19 cellular contexts compared by ENCODE assay signal in the genomic region with DNA sequence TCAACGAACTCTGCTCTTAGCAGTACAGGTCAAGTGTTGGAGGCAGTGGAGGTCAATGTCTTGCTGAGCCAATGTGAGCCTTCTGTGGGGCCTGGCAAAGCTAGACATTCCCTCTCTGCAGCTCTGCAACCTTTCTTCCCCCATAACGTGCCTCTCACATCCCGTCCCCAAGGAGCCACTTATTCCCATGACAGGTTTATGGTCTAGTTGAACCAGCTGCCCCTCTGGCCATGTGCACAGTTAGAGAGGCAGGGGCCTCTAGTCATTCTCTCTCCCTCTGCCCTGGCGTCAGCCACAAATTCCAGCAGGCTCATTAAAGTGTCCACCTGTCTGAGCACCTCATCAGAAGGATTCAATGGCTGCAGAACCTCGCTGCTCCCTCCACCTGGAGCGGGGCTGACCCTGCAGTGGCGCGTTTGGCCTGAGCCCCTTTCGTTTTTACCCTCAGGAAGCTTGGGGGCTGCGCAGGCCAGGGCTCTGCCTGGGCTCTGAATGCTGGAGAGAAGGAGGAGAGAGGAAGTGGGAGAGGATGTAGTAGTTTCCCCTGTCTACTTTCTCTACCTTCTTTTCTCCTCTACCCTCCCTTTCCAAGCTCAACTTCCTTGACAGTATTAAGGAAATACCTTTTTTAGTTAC.
DNase-seq lines count a peak whose midpoint lies in the region; ATAC-seq and TF ChIP-seq lines count a peak whose summit lies in the region.
"Had no signal": no experiment of that assay in that cellular context is flagged by ENCODE, and none has a peak within 500 bp of the region (broad histone marks: within the 10 kb centered on the region; RNA-seq: fewer than 3 reads in every experiment).

No MANE protein-coding gene starts in this region.

- CTCF ChIA-PET in activated CD8-positive, alpha-beta T cell treated with anti-CD3 and anti-CD28 coated beads, Interleukin-2, amount 10 ng/mL, durations not matched to agents 7 days and 5 days (lab: Charles Lee), result no interaction called here

- no peaks in the 10 kb centered on the region for H3K4me1 Mint-ChIP-seq in activated CD8-positive, alpha-beta T cell treated with anti-CD3 and anti-CD28 coated beads, Interleukin-2, amount 10 ng/mL, durations not matched to agents 7 days and 5 days (ENCODE audit: low read depth)

- H3K27me3 Mint-ChIP-seq in activated CD8-positive, alpha-beta T cell treated with anti-CD3 and anti-CD28 coated beads, Interleukin-2, amount 10 ng/mL, durations not matched to agents 7 days and 5 days (ENCODE audit: low read depth), result peaks cover 3% of the 10 kb centered on the region

- no peak for TF ChIP-seq CTCF in coronary artery (IDR thresholded peaks at IDR 0.05)

- H3K27ac Mint-ChIP-seq in activated CD8-positive, alpha-beta T cell treated with anti-CD3 and anti-CD28 coated beads, Interleukin-2, amount 10 ng/mL, durations not matched to agents 7 days and 5 days, result no peak overlapping the region
- H3K27ac Mint-ChIP-seq: CD4-positive, alpha-beta T cell; T-helper 2 cell treated with Interferon-gamma antibody and Interleukin-4, amounts not matched to agents 5 μg/mL and 100 μg/mL, for 36 hours had no signal

- intact Hi-C loops in posterior vena cava (cut with DNase I), result no loop called here

- H3K4me3 ChIP-seq in coronary artery, result no peak overlapping the region
- H3K4me3 ChIP-seq: SJCRH30 had no signal

- ATAC-seq in GM18873 (IDR thresholded peaks at IDR 0.05; ENCODE audit: low FRiP score, unreplicated experiment), result no peak
- ATAC-seq in activated CD8-positive, alpha-beta T cell treated with anti-CD3 and anti-CD28 coated beads, Interleukin-2, amount 10 ng/mL, durations not matched to agents 7 days and 5 days, result no peak
- ATAC-seq: PC-3 had no signal

- H3K4me3 Mint-ChIP-seq in activated CD8-positive, alpha-beta T cell treated with anti-CD3 and anti-CD28 coated beads, Interleukin-2, amount 10 ng/mL, durations not matched to agents 7 days and 5 days, result no peak overlapping the region
- H3K4me3 Mint-ChIP-seq: CD4-positive, alpha-beta T cell; T-helper 2 cell treated with Interferon-gamma antibody and Interleukin-4, amounts not matched to agents 5 μg/mL and 100 μg/mL, for 36 hours had no signal

- no peak overlapping the region for H3K27ac ChIP-seq in coronary artery
- H3K27ac ChIP-seq: RWPE1, SJCRH30 had no signal

- POLR2A ChIA-PET in activated CD8-positive, alpha-beta T cell treated with anti-CD3 and anti-CD28 coated beads, Interleukin-2, amount 10 ng/mL, durations not matched to agents 7 days and 5 days (lab: Charles Lee), result no interaction called here

- H3K9me3 Mint-ChIP-seq in activated CD8-positive, alpha-beta T cell treated with anti-CD3 and anti-CD28 coated beads, Interleukin-2, amount 10 ng/mL, durations not matched to agents 7 days and 5 days (ENCODE audit: insufficient read depth), result no peaks in the 10 kb centered on the region
- H3K9me3 Mint-ChIP-seq: CD4-positive, alpha-beta T cell; T-helper 2 cell treated with Interferon-gamma antibody and Interleukin-4, amounts not matched to agents 5 μg/mL and 100 μg/mL, for 36 hours had no signal

- H3K36me3 Mint-ChIP-seq in activated CD8-positive, alpha-beta T cell treated with anti-CD3 and anti-CD28 coated beads, Interleukin-2, amount 10 ng/mL, durations not matched to agents 7 days and 5 days (ENCODE audit: low read depth), result no peaks in the 10 kb centered on the region

- DNase-seq in ELF-1 (ENCODE audit: low read depth, low spot score) (peak; percentile 43), NCI-H187 (lab: John Stamatoyannopoulos, UW) (peak; percentile 58 to 81), coronary artery (ENCODE audit: low spot score) (peak; percentile 57), posterior vena cava (ENCODE audit: low spot score) (peak; percentile 56), NCI-H1417 treated with DMSO at 0.1 percent for 48 hours (lab: John Stamatoyannopoulos, UW) (no peak), activated gamma-delta T cell (lab: John Stamatoyannopoulos, UW) (no peak)
- DNase-seq in activated CD8-positive, alpha-beta T cell treated with anti-CD3 and anti-CD28 coated beads, Interleukin-2, amount 10 ng/mL, durations not matched to agents 7 days and 5 days, result no peak
- DNase-seq: CD4-positive, alpha-beta T cell; IMR-90; Kasumi-1; MM.1S; NCI-H2081 treated with DMSO at 0.1 percent for 48 hours; NCI-H345; NCI-H774; PC-3; SJCRH30 had no signal

Comparison
In these comparisons a context has a peak if more than half of its experiments do, and no peak if none do; other contexts are left out.
1. DNase-seq: peak in ELF-1 (single experiment), NCI-H187 (2 of 2), coronary artery (single experiment) and posterior vena cava (single experiment); none in NCI-H1417 treated with DMSO at 0.1 percent for 48 hours (single experiment), activated gamma-delta T cell (single experiment) and activated CD8-positive, alpha-beta T cell treated with anti-CD3 and anti-CD28 coated beads, Interleukin-2, amount 10 ng/mL, durations not matched to agents 7 days and 5 days (single experiment).